In the genomic region with DNA sequence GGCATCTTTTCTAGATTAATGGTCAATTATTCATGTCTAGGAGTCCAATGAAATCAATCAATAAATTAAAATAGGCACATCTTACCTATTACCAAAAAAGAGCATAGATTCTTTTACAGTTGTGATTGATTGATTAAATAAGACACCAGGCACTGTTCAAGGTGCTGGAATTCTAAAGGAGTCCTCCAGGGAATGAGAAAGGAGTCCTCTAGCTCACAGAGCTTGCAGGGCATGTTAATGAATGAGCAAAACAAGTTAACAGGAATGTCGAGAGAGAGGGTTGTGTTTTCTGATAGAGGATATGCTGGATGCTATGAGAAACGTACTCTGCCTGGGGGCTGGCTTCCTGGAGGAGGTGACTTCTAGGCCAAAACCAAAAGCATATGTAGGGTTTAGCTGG, we compare ENCODE assay signal across 12 cellular contexts.
"Had no signal": no experiment of that assay in that cellular context is flagged by ENCODE, and none has a peak within 500 bp of the region (broad histone marks: within the 10 kb centered on the region; RNA-seq: fewer than 3 reads in every experiment).

No MANE protein-coding gene starts in this region.

- H3K36me3 ChIP-seq: lower lobe of right lung had no signal

- H3K27ac ChIP-seq: epithelial cell of prostate had no signal

- ATAC-seq: effector memory CD8-positive, alpha-beta T cell had no signal

- H3K9me3 Mint-ChIP-seq: effector memory CD8-positive, alpha-beta T cell had no signal

- H3K36me3 Mint-ChIP-seq: brain had no signal

- DNase-seq: activated naive CD4-positive, alpha-beta T cell treated with anti-CD3 and anti-CD28 coated beads, Interleukin-2, amount 50 U/mL, for 16 hours; activated T-cell treated with anti-CD3 and anti-CD28 coated beads, Interleukin-2, amount 50 U/mL, for 1 hour; amniotic stem cell; effector memory CD8-positive, alpha-beta T cell; hippocampal formation; small intestine had no signal

- H3K4me1 ChIP-seq: lower lobe of right lung had no signal

- H3K9me3 ChIP-seq: lower lobe of right lung had no signal

- H3K27ac Mint-ChIP-seq: effector memory CD8-positive, alpha-beta T cell; nephron progenitor cell; T-helper 1 cell treated with Interleukin-12 subunit alpha and Interleukin-12 subunit beta and Interleukin-4 antibody, amounts not matched to agents 30 μg/mL and 1 μg/mL, for 36 hours; type B pancreatic cell had no signal

- H3K4me3 ChIP-seq: lower lobe of right lung had no signal

- H3K4me3 Mint-ChIP-seq: brain; effector memory CD8-positive, alpha-beta T cell; nephron progenitor cell; T-helper 1 cell treated with Interleukin-12 subunit alpha and Interleukin-12 subunit beta and Interleukin-4 antibody, amounts not matched to agents 30 μg/mL and 1 μg/mL, for 36 hours; type B pancreatic cell had no signal
